Comparison of ENCODE assay signal across 20 cellular contexts in the genomic region with DNA sequence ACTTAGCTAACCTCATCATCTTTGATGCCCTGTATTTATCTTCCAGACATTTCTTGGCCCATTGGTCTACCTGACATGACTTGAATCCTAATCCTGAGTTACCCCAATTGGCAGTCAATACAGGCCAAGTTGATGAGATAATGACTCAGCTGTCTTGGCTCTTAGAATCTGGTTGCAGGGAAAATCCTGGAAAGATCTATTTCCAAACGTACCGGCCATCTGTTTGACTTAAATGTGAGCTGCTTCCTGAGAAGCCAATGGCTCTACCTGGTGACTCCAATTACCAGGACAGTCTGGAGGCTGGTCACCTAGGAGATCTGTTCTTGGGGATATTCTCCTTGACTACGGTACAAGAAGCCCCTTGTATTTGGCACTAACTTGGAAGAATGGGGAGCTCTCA.
"Had no signal": no experiment of that assay in that cellular context is flagged by ENCODE, and none has a peak within 500 bp of the region (broad histone marks: within the 10 kb centered on the region; RNA-seq: fewer than 3 reads in every experiment).

No MANE protein-coding gene starts in this region.

- H3K4me3 ChIP-seq: dorsolateral prefrontal cortex, heart left ventricle, left ventricle myocardium inferior, lower lobe of right lung, neural progenitor cell, ovary, stomach, thoracic aorta, transverse colon had no signal

- ATAC-seq: heart left ventricle, left cardiac atrium, lower lobe of right lung, natural killer cell, right cardiac atrium had no signal

- H3K27me3 ChIP-seq: dorsolateral prefrontal cortex, heart left ventricle, neural progenitor cell, ovary, stomach, transverse colon had no signal

- H3K9me3 ChIP-seq: ovary, thoracic aorta, transverse colon had no signal

- DNase-seq: cortex of kidney; effector CD8-positive, alpha-beta T cell; heart left ventricle; immature natural killer cell; kidney; left cardiac atrium; left ventricle myocardium inferior; lower lobe of right lung; natural killer cell; nucleus accumbens; ovary; right cardiac atrium; small intestine; stimulated activated CD4-positive, alpha-beta T cell treated with anti-CD3 and anti-CD28 coated beads, Interleukin-12 subunit alpha, Interleukin-12 subunit beta, amount 100 ng/mL, for 4 hours; stimulated activated naive CD4-positive, alpha-beta T cell; stomach; transverse colon had no signal

- H3K27ac ChIP-seq: dorsolateral prefrontal cortex, heart left ventricle, left ventricle myocardium inferior, lower lobe of right lung, neural progenitor cell, ovary, stomach, thoracic aorta, transverse colon had no signal

- H3K4me1 ChIP-seq: heart left ventricle, left ventricle myocardium inferior, lower lobe of right lung, transverse colon had no signal

- H3K36me3 ChIP-seq: heart left ventricle, left ventricle myocardium inferior, lower lobe of right lung, neural progenitor cell, ovary, stomach, thoracic aorta, transverse colon had no signal
